In the genomic region with DNA sequence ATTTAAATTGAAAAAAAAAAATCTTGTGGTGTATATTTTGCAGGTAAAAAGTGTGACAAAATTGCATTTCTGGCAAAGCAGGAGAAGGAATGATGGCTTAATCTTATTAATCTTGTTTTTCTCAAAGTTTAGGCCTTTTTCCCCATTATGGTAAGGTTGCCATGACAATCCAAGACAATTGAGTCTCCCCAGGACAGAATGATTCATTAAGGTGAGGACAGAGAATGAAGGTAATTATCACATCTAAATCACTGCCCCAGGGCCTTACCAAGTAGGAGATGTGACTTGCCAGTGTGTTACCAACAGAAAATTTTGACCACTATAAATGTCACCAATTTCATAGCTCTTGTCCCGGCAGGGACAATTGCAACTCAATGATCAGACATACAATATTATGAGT, we compare ENCODE assay signal across 19 cellular contexts.
DNase-seq lines count a peak whose midpoint lies in the region; ATAC-seq and TF ChIP-seq lines count a peak whose summit lies in the region.
"Had no signal": no experiment of that assay in that cellular context is flagged by ENCODE, and none has a peak within 500 bp of the region (broad histone marks: within the 10 kb centered on the region; RNA-seq: fewer than 3 reads in every experiment).

No MANE protein-coding gene starts in this region.

- no peaks in the 10 kb centered on the region for H3K4me1 ChIP-seq in GM23338 (ENCODE audit: insufficient read depth)
- H3K4me1 ChIP-seq in neural progenitor cell = peaks cover 21% of the 10 kb centered on the region
- no peaks in the 10 kb centered on the region for H3K4me1 ChIP-seq in CD4-positive, alpha-beta memory T cell (ENCODE audit: insufficient read depth, low read length)
- H3K4me1 ChIP-seq: A549; BLaER1 treated with 17β-estradiol and CSF1 and Interleukin-3, amounts not matched to agents 10 nM and 100 nM had no signal

- H2AFZ ChIP-seq in GM23338 (no peak overlapping the region), neural progenitor cell (replicated peaks) (no peak overlapping the region)

- TF ChIP-seq CTCF in GM23338 (conservative IDR thresholded peaks at IDR 0.05; ENCODE audit: low read depth in 2 of 2) (no peak), epithelial cell of esophagus (IDR thresholded peaks at IDR 0.05; ENCODE audit: insufficient read depth, low read depth, low read length, missing control alignments) (no peak), neural progenitor cell (IDR thresholded peaks at IDR 0.05) (no peak), Calu3 (IDR thresholded peaks at IDR 0.05; ENCODE audit: unreplicated experiment) (no peak)

- H3K27ac ChIP-seq in GM23338 (ENCODE audit: low read depth) (no peak overlapping the region), neural progenitor cell (no peak overlapping the region)
- no peak overlapping the region for H3K27ac ChIP-seq in CD4-positive, alpha-beta memory T cell (ENCODE audit: low read depth, low read length)
- H3K27ac ChIP-seq: 22Rv1; A549; BLaER1 treated with 17β-estradiol and CSF1 and Interleukin-3, amounts not matched to agents 10 nM and 100 nM; C4-2B had no signal

- H3K4me3 Mint-ChIP-seq in GM23338 (no peak overlapping the region), neural progenitor cell (no peak overlapping the region), Calu3 (ENCODE audit: low read depth, unreplicated experiment) (no peak overlapping the region)
- H3K4me3 Mint-ChIP-seq in CD4-positive, alpha-beta memory T cell = no peak overlapping the region
- H3K4me3 Mint-ChIP-seq: B cell; CD4-positive, alpha-beta T cell; CD8-positive, alpha-beta memory T cell had no signal

- H3K36me3 Mint-ChIP-seq in GM23338 (ENCODE audit: low read depth) (no peaks in the 10 kb centered on the region), neural progenitor cell (no peaks in the 10 kb centered on the region), Calu3 (ENCODE audit: insufficient read depth, unreplicated experiment) (no peaks in the 10 kb centered on the region)
- H3K36me3 Mint-ChIP-seq in CD4-positive, alpha-beta memory T cell = no peaks in the 10 kb centered on the region
- H3K36me3 Mint-ChIP-seq: CD8-positive, alpha-beta memory T cell had no signal

- H3F3A ChIP-seq in GM23338 (replicated peaks; ENCODE audit: low read depth) (no peaks in the 10 kb centered on the region), neural progenitor cell (ENCODE audit: low read depth) (peaks cover 6% of the 10 kb centered on the region)

- ATAC-seq in GM23338 = peak; percentile 48; the same call in 2 of the 3 replicates
- ATAC-seq: A549 had no signal

- H3K4me3 ChIP-seq in GM23338 (no peak overlapping the region), epithelial cell of esophagus (ENCODE audit: low read length) (no peak overlapping the region), neural progenitor cell (no peak overlapping the region)
- no peak overlapping the region for H3K4me3 ChIP-seq in CD4-positive, alpha-beta memory T cell (ENCODE audit: low read length in 2 of 2)
- H3K4me3 ChIP-seq: A549; BLaER1 treated with 17β-estradiol and CSF1 and Interleukin-3, amounts not matched to agents 10 nM and 100 nM had no signal

- H3K9me3 ChIP-seq in neural progenitor cell (ENCODE audit: low read depth) = no peaks in the 10 kb centered on the region
- H3K9me3 ChIP-seq in CD4-positive, alpha-beta memory T cell (ENCODE audit: control insufficient read depth in 1 of 2, low read length in 2 of 2) = no peaks in the 10 kb centered on the region
- H3K9me3 ChIP-seq: A549; BLaER1 treated with 17β-estradiol and CSF1 and Interleukin-3, amounts not matched to agents 10 nM and 100 nM had no signal

- BruUV-seq in Calu3 (replicated peaks; lab: Mats Ljungman, UMichigan) = no TSS peak

- CTCF ChIA-PET in Calu3 (lab: Charles Lee) = interaction anchor here (0.6 kb wide), 1 partner anchor 813 kb away, joined by 4 read pairs; no protein-coding TSS in a partner anchor
- CTCF ChIA-PET in CD4-positive, alpha-beta memory T cell (lab: Charles Lee; ENCODE audit: partially characterized antibody) = no interaction called here

- H4K20me1 ChIP-seq in GM23338 (replicated peaks; ENCODE audit: insufficient read depth) (no peaks in the 10 kb centered on the region), neural progenitor cell (ENCODE audit: low read depth) (no peaks in the 10 kb centered on the region)
- H4K20me1 ChIP-seq: BLaER1 treated with 17β-estradiol and CSF1 and Interleukin-3, amounts not matched to agents 10 nM and 100 nM had no signal

- no peaks in the 10 kb centered on the region for H3K36me3 ChIP-seq in GM23338 (ENCODE audit: insufficient read depth)
- no peaks in the 10 kb centered on the region for H3K36me3 ChIP-seq in neural progenitor cell
- no peaks in the 10 kb centered on the region for H3K36me3 ChIP-seq in CD4-positive, alpha-beta memory T cell (ENCODE audit: insufficient read depth, low read length)
- H3K36me3 ChIP-seq: BLaER1 treated with 17β-estradiol and CSF1 and Interleukin-3, amounts not matched to agents 10 nM and 100 nM had no signal

- H3K9me3 Mint-ChIP-seq in GM23338 (no peaks in the 10 kb centered on the region), neural progenitor cell (no peaks in the 10 kb centered on the region), Calu3 (ENCODE audit: low read depth, unreplicated experiment) (no peaks in the 10 kb centered on the region)
- peaks cover 0 to 12% (median 5%) of the 10 kb centered on the region in 8 donors for H3K9me3 Mint-ChIP-seq in CD4-positive, alpha-beta memory T cell
- H3K9me3 Mint-ChIP-seq: CD4-positive, alpha-beta T cell had no signal

- intact Hi-C loops in Calu3 (cut with micrococcal nuclease; ENCODE audit: unreplicated experiment) = no loop called here
- intact Hi-C loops in CD4-positive, alpha-beta memory T cell (cut with micrococcal nuclease) = no loop called here

- H3K4me2 ChIP-seq in GM23338 = no peak overlapping the region
- peak overlapping the region; percentile 14 for H3K4me2 ChIP-seq in neural progenitor cell
- H3K4me2 ChIP-seq: A549; BLaER1 treated with 17β-estradiol and CSF1 and Interleukin-3, amounts not matched to agents 10 nM and 100 nM had no signal

- H3K27me3 Mint-ChIP-seq in GM23338 (ENCODE audit: insufficient read depth, low read depth, poor library complexity) (no peaks in the 10 kb centered on the region), neural progenitor cell (ENCODE audit: insufficient read depth, low read depth) (peaks cover 5% of the 10 kb centered on the region), Calu3 (ENCODE audit: unreplicated experiment) (peaks cover 39% of the 10 kb centered on the region)
- H3K27me3 Mint-ChIP-seq in CD4-positive, alpha-beta memory T cell = no peaks in the 10 kb centered on the region
- H3K27me3 Mint-ChIP-seq: B cell; CD4-positive, alpha-beta T cell had no signal

- DNase-seq in GM23338 (ENCODE audit: low spot score) (no peak), NCI-H69 (lab: John Stamatoyannopoulos, UW) (peak; percentile 55), epithelial cell of esophagus (ENCODE audit: low read depth) (peak; percentile 32), neural progenitor cell (ENCODE audit: low spot score) (no peak), NCI-H446 (lab: John Stamatoyannopoulos, UW) (no peak), Calu3 (no peak), mucosa of gallbladder (ENCODE audit: low spot score) (no peak)
- DNase-seq in CD4-positive, alpha-beta memory T cell = no peak
- DNase-seq: AML-193; CD4-positive, alpha-beta T cell; CD8-positive, alpha-beta memory T cell; COR-L47; DMS79 treated with DMSO at 0.1 percent for 48 hours; GF-D8 had no signal

- H3K4me1 Mint-ChIP-seq in GM23338 = no peaks in the 10 kb centered on the region; the same call in 2 of the 3 replicates
- peaks cover 5% of the 10 kb centered on the region for H3K4me1 Mint-ChIP-seq in neural progenitor cell
- no peaks in the 10 kb centered on the region for H3K4me1 Mint-ChIP-seq in Calu3 (ENCODE audit: low read depth, unreplicated experiment)
- no peaks in the 10 kb centered on the region for H3K4me1 Mint-ChIP-seq in CD4-positive, alpha-beta memory T cell
- H3K4me1 Mint-ChIP-seq: B cell; CD8-positive, alpha-beta memory T cell had no signal

- H3K9ac ChIP-seq in neural progenitor cell = no peak overlapping the region
- H3K9ac ChIP-seq: BLaER1 treated with 17β-estradiol and CSF1 and Interleukin-3, amounts not matched to agents 10 nM and 100 nM had no signal

- H3K9me2 ChIP-seq in GM23338 (ENCODE audit: insufficient read depth) = 0 out of 2 replicates have a peak, but pooled peaks cover 5% of the 10 kb centered on the region

- POLR2A ChIA-PET in CD4-positive, alpha-beta memory T cell (lab: Charles Lee; ENCODE audit: partially characterized antibody) = no interaction called here

- H3K79me2 ChIP-seq in GM23338 (replicated peaks; ENCODE audit: insufficient read depth) (no peaks in the 10 kb centered on the region), neural progenitor cell (ENCODE audit: low read depth) (no peaks in the 10 kb centered on the region)

- H3K27ac Mint-ChIP-seq in GM23338 (no peak overlapping the region), neural progenitor cell (no peak overlapping the region), Calu3 (ENCODE audit: unreplicated experiment) (no peak overlapping the region)
- no peak overlapping the region for H3K27ac Mint-ChIP-seq in CD4-positive, alpha-beta memory T cell
- H3K27ac Mint-ChIP-seq: B cell; CD4-positive, alpha-beta T cell; CD8-positive, alpha-beta memory T cell had no signal

- H3K27me3 ChIP-seq in GM23338 (ENCODE audit: insufficient read depth) (no peaks in the 10 kb centered on the region), neural progenitor cell (no peaks in the 10 kb centered on the region)
- no peaks in the 10 kb centered on the region for H3K27me3 ChIP-seq in CD4-positive, alpha-beta memory T cell (ENCODE audit: insufficient read depth, low read length)
- H3K27me3 ChIP-seq: BLaER1 treated with 17β-estradiol and CSF1 and Interleukin-3, amounts not matched to agents 10 nM and 100 nM had no signal

TF ChIP-seq in GM23338, 12 proteins besides CTCF, POLR2A, EP300 and RAD21 (continues in another document):
- TF ChIP-seq POLR2AphosphoS5 (IDR thresholded peaks at IDR 0.05; ENCODE audit: low read depth) (no peak), NANOG (IDR thresholded peaks at IDR 0.05; ENCODE audit: borderline replicate concordance) (no peak), ETS1 (IDR thresholded peaks at IDR 0.05) (no peak), ZNF114 (CRISPR knock-in tag; IDR thresholded peaks at IDR 0.05) (no peak), JUNB (IDR thresholded peaks at IDR 0.05; ENCODE audit: unreplicated experiment) (no peak), EZH2 (IDR thresholded peaks at IDR 0.05; ENCODE audit: low read depth, unreplicated experiment) (no peak)

Comparison
In these comparisons a context has a peak if more than half of its experiments do, and no peak if none do; other contexts are left out.
1. DNase-seq: peak in NCI-H69 (single experiment) and epithelial cell of esophagus (single experiment); none in GM23338 (single experiment), neural progenitor cell (single experiment), NCI-H446 (0 of 2), Calu3 (single experiment), CD4-positive, alpha-beta memory T cell (0 of 5) and mucosa of gallbladder (single experiment).